7 cellular contexts compared by ENCODE assay signal in the genomic region with DNA sequence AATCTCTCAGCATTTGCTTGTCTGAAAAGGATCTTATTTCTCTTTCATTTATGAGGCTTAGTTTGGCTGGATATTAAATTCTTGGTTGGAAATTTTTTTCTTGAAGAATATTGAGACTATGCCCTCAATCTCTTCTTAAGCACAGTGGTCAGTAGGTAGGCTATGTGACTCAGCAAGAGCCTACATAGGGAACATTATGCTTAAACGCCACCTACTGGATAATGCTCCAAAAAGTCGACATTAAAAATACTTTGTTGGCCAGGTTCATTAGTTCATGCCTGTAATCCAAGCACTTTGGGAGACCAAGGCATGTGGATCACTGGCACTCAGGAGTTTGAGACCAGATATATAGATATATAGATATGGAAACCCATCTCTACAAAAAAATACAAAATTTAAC.
A peak's percentile ranks its signal among the peaks of the same experiment; 100 is the strongest.
DNase-seq lines count a peak whose midpoint lies in the region; ATAC-seq and TF ChIP-seq lines count a peak whose summit lies in the region.

No MANE protein-coding gene starts in this region.

- H3K4me3 Mint-ChIP-seq in chondrocyte (ENCODE audit: unreplicated experiment): no peak overlapping the region
- H3K4me3 Mint-ChIP-seq in CD8-positive, alpha-beta memory T cell: no peak overlapping the region
- H3K4me3 Mint-ChIP-seq in mesothelial cell of epicardium: no peak overlapping the region

- no peaks in the 10 kb centered on the region for H3K4me1 Mint-ChIP-seq in chondrocyte (ENCODE audit: low read depth)
- no peaks in the 10 kb centered on the region for H3K4me1 Mint-ChIP-seq in CD8-positive, alpha-beta memory T cell
- H3K4me1 Mint-ChIP-seq in mesothelial cell of epicardium: peaks cover 2% of the 10 kb centered on the region

- WGBS in psoas muscle, 3 donors: 28 to 49% (median 37%) methylated on average over 2 of the region's 2 CpGs

- H3K27ac ChIP-seq in psoas muscle: no peak overlapping the region
- H3K27ac ChIP-seq in CD8-positive, alpha-beta memory T cell (ENCODE audit: low read depth, low read length): no peak overlapping the region

- intact Hi-C loops in psoas muscle (cut with DNase I): no loop called here

- no peaks in the 10 kb centered on the region for H3K4me1 ChIP-seq in psoas muscle
- H3K4me1 ChIP-seq in CD8-positive, alpha-beta memory T cell (ENCODE audit: insufficient read depth, low read length): no peaks in the 10 kb centered on the region

- peaks cover 3% of the 10 kb centered on the region for H3K9me3 ChIP-seq in psoas muscle
- no peaks in the 10 kb centered on the region for H3K9me3 ChIP-seq in CD8-positive, alpha-beta memory T cell (ENCODE audit: low read length)

- H3K27me3 ChIP-seq in psoas muscle (ENCODE audit: insufficient read depth in 3 of 3, low read length in 2 of 3): no peaks in the 10 kb centered on the region
- H3K27me3 ChIP-seq in CD8-positive, alpha-beta memory T cell (ENCODE audit: insufficient read depth, low read length, poor library complexity, severe bottlenecking): no peaks in the 10 kb centered on the region

- DNase-seq in NAMALWA (ENCODE audit: low spot score) (peak; percentile 45), chondrocyte (ENCODE audit: low spot score) (no peak), psoas muscle (no peak), hepatic stellate cell (ENCODE audit: low spot score) (no peak), mesothelial cell of epicardium (ENCODE audit: low spot score in 2 of 2, unreplicated experiment in 2 of 2) (no peak)
- DNase-seq in CD8-positive, alpha-beta memory T cell: no peak

- H3K27ac Mint-ChIP-seq in chondrocyte (ENCODE audit: unreplicated experiment): no peak overlapping the region
- peak overlapping the region in 1 of 8 donors; percentile 47 for H3K27ac Mint-ChIP-seq in CD8-positive, alpha-beta memory T cell
- no peak overlapping the region for H3K27ac Mint-ChIP-seq in mesothelial cell of epicardium

- no peak overlapping the region for H3K4me3 ChIP-seq in psoas muscle
- no peak overlapping the region for H3K4me3 ChIP-seq in CD8-positive, alpha-beta memory T cell (ENCODE audit: low read length)

- TF ChIP-seq CTCF in chondrocyte (IDR thresholded peaks at IDR 0.05) (peak; percentile 55), psoas muscle (IDR thresholded peaks at IDR 0.05) (peak; percentile 21), mesothelial cell of epicardium (IDR thresholded peaks at IDR 0.05; ENCODE audit: unreplicated experiment) (no peak)

- no peaks in the 10 kb centered on the region for H3K36me3 ChIP-seq in psoas muscle (ENCODE audit: insufficient read depth in 1 of 2, low read depth in 1 of 2)
- no peaks in the 10 kb centered on the region for H3K36me3 ChIP-seq in CD8-positive, alpha-beta memory T cell (ENCODE audit: insufficient read depth, low read length)

- POLR2A ChIA-PET in CD8-positive, alpha-beta memory T cell (lab: Charles Lee): no interaction called here

- H3K27me3 Mint-ChIP-seq in chondrocyte (ENCODE audit: low read depth) (no peaks in the 10 kb centered on the region), mesothelial cell of epicardium (ENCODE audit: low read depth) (no peaks in the 10 kb centered on the region)
- H3K27me3 Mint-ChIP-seq in CD8-positive, alpha-beta memory T cell: peaks cover 0 to 1% of the 10 kb centered on the region in 2 donors

- ATAC-seq in GM18502 (IDR thresholded peaks at IDR 0.05; ENCODE audit: poor library complexity, unreplicated experiment) (peak; percentile 40), psoas muscle (peak in 3 of 4 donors; percentile 34 to 57 (median 54))

- H3K36me3 Mint-ChIP-seq in chondrocyte (ENCODE audit: low read depth): peaks cover 17% of the 10 kb centered on the region
- no peaks in the 10 kb centered on the region for H3K36me3 Mint-ChIP-seq in CD8-positive, alpha-beta memory T cell
- H3K36me3 Mint-ChIP-seq in mesothelial cell of epicardium: peaks cover 30% of the 10 kb centered on the region

- CTCF ChIA-PET in CD8-positive, alpha-beta memory T cell (lab: Charles Lee): no interaction called here

- H3K9me3 Mint-ChIP-seq in chondrocyte (ENCODE audit: low read depth): peaks cover 38% of the 10 kb centered on the region
- peaks cover 12 to 21% (median 16%) of the 10 kb centered on the region in 5 donors for H3K9me3 Mint-ChIP-seq in CD8-positive, alpha-beta memory T cell
- peaks cover 64% of the 10 kb centered on the region for H3K9me3 Mint-ChIP-seq in mesothelial cell of epicardium
